In the genomic region with DNA sequence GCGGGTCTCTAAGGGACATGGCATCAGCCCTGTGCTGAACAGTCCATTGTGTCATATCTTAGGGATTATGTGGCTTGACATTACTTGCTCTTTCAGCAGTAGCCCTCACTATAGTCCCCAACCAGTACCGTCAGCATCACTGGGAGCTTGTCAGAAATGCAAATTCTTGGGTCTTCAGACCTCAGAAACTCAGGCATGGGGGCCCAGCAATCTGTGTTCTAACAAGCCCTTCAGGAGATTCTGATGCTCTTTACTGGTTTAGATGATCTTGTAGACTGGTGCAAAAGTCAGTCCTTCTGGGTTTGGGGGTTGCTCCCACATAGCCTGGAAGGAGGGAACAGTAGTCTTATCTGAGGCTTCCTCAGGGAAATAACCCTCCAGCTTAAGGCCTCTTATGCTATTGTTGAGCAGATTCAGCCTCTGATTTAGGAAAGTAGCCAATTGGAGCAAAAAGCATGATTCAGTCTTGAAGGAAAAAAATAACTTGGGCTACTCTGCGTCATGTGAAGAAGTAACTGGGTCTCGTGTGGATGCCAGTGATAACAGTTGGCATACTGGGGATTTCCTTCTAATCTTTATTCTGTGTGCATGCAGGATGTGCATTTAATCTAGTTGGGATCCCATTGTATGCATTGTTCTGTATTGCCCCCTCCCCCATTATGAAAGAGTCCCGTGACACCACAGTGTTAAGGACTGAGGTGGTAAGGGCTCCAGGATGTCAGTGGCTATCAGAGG, we compare ENCODE assay signal across 9 cellular contexts. TPM values are rescaled to one million over a fixed set of nuclear protein-coding genes. Genes with fewer than 3 reads are reported as not detected.
DNase-seq lines count a peak whose midpoint lies in the region; ATAC-seq and TF ChIP-seq lines count a peak whose summit lies in the region.
"Had no signal": no experiment of that assay in that cellular context is flagged by ENCODE, and none has a peak within 500 bp of the region (broad histone marks: within the 10 kb centered on the region; RNA-seq: fewer than 3 reads in every experiment).

No MANE protein-coding gene starts in this region.

- TF ChIP-seq CTCF in suprapubic skin (IDR thresholded peaks at IDR 0.05): no peak

- no peak overlapping the region for H3K4me3 Mint-ChIP-seq in activated T-helper 17 cell treated with anti-CD3 and anti-CD28 coated beads, Interleukin-2, amount 50 U/mL, for 72 hours

- DNase-seq in suprapubic skin (ENCODE audit: low spot score in 2 of 2) (peak in 1 of 2 donors; percentile 26), SHP77 (lab: John Stamatoyannopoulos, UW) (no peak)
- DNase-seq in stimulated activated naive CD4-positive, alpha-beta T cell treated with Interleukin-2 at 50 U/mL for 16 hours (lab: John Stamatoyannopoulos, UW): no peak
- no peak for DNase-seq in activated CD4-positive, alpha-beta T cell treated with anti-CD3 and anti-CD28 coated beads for 1 hour

- no peak overlapping the region for H3K27ac Mint-ChIP-seq in activated T-helper 17 cell treated with anti-CD3 and anti-CD28 coated beads, Interleukin-2, amount 50 U/mL, for 72 hours

- no peak overlapping the region for H3K4me3 ChIP-seq in iPS-20b (ENCODE audit: low read length)
- peak overlapping the region; percentile 5 for H3K4me3 ChIP-seq in suprapubic skin

- H3K27ac ChIP-seq in iPS-20b (ENCODE audit: low read length): no peak overlapping the region
- peak overlapping the region; percentile 84 for H3K27ac ChIP-seq in suprapubic skin
- H3K27ac ChIP-seq: KMS-11 had no signal

- no peaks in the 10 kb centered on the region for H3K9me3 Mint-ChIP-seq in activated T-helper 17 cell treated with anti-CD3 and anti-CD28 coated beads, Interleukin-2, amount 50 U/mL, for 72 hours

- peaks cover 24% of the 10 kb centered on the region; the same call in 1 of the 2 replicates for H3K4me1 ChIP-seq in iPS-20b (ENCODE audit: insufficient read depth, low read length)
- H3K4me1 ChIP-seq in suprapubic skin: peaks cover 44% of the 10 kb centered on the region

- 44% methylated on average over 5 of the region's 5 CpGs for WGBS in suprapubic skin

- TF ChIP-seq POLR2A in suprapubic skin (IDR thresholded peaks at IDR 0.05): no peak

- peak; percentile 58 for ATAC-seq in GM21723 (IDR thresholded peaks at IDR 0.05; ENCODE audit: unreplicated experiment)
- ATAC-seq in activated T-helper 17 cell treated with anti-CD3 and anti-CD28 coated beads, Interleukin-2, amount 50 U/mL, for 72 hours (replicated peaks): peak; percentile 3
- no peak for ATAC-seq in HG03159 (IDR thresholded peaks at IDR 0.05; ENCODE audit: unreplicated experiment)

- peaks cover 16% of the 10 kb centered on the region for H3K4me1 Mint-ChIP-seq in activated T-helper 17 cell treated with anti-CD3 and anti-CD28 coated beads, Interleukin-2, amount 50 U/mL, for 72 hours

- H3K36me3 ChIP-seq in iPS-20b (ENCODE audit: insufficient read depth, low read depth, low read length) (no peaks in the 10 kb centered on the region), suprapubic skin (no peaks in the 10 kb centered on the region)

- TF ChIP-seq EP300 in suprapubic skin (IDR thresholded peaks at IDR 0.05): no peak

- H3K27me3 ChIP-seq in iPS-20b (ENCODE audit: insufficient read depth, low read length): no peaks in the 10 kb centered on the region
- no peaks in the 10 kb centered on the region for H3K27me3 ChIP-seq in suprapubic skin

- H3K9me3 ChIP-seq in iPS-20b (ENCODE audit: insufficient read depth, low read depth, low read length) (no peaks in the 10 kb centered on the region), suprapubic skin (no peaks in the 10 kb centered on the region)

- no peaks in the 10 kb centered on the region for H3K36me3 Mint-ChIP-seq in activated T-helper 17 cell treated with anti-CD3 and anti-CD28 coated beads, Interleukin-2, amount 50 U/mL, for 72 hours (ENCODE audit: low read depth)

- no peaks in the 10 kb centered on the region for H3K27me3 Mint-ChIP-seq in activated T-helper 17 cell treated with anti-CD3 and anti-CD28 coated beads, Interleukin-2, amount 50 U/mL, for 72 hours

- peak overlapping the region; percentile 35; the same call in 1 of the 2 replicates for H3K9ac ChIP-seq in iPS-20b (ENCODE audit: low read depth, low read length)
- H3K9ac ChIP-seq: KMS-11 had no signal

RNA-seq across cellular contexts. Expression of a gene that starts 38.9 kb away (rescaled TPM):
- 10 to 100 TPM; 17.4 to 23.8 TPM for total RNA-seq in activated T-helper 17 cell treated with anti-CD3 and anti-CD28 coated beads, Interleukin-2, amount 50 U/mL, for 72 hours
- 100 to 1,000 TPM in 1 of 4 donors, 10 to 100 TPM in 3; 78.3 to 214 (median 86.4) TPM for total RNA-seq in suprapubic skin
